8 cellular contexts compared by ENCODE assay signal in the genomic region with DNA sequence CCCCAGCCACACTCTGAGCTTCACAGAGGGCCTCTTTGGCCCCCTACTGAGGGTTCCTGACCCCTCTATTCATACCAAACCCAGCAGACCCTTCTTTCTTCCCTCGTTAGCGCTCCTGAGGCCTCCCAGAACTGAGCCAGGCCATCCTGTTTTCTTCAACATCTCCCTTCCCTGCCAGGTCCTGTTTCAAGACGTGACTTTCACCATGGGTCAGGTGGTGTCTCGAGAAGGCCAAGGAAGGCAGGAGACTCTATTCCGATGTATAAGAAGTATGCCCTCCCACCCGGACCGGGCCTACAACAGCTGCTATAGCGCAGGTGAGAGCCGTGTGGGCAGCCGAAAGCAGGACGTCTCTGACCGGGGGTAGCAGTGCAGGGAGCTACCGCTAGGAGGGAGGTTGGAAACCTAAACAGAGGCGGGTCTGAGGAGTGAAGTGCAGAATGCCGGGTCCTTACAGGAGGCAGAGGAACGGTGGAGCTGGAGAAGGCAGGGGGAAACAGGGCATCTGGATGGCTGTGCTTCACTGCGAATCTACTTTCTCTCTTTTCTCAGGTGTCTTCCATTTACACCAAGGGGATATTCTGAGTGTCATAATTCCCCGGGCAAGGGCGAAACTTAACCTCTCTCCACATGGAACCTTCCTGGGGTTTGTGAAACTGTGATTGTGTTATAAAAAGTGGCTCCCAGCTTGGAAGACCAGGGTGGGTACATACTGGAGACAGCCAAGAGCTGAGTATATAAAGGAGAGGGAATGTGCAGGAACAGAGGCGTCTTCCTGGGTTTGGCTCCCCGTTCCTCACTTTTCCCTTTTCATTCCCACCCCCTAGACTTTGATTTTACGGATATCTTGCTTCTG. TPM values are rescaled to one million over a fixed set of nuclear protein-coding genes. Genes with fewer than 3 reads are reported as not detected.
DNase-seq lines count a peak whose midpoint lies in the region; ATAC-seq and TF ChIP-seq lines count a peak whose summit lies in the region.

No MANE protein-coding gene starts in this region.

- peak overlapping the region; percentile 91 for H3K4me3 Mint-ChIP-seq in activated T-helper 17 cell treated with anti-CD3 and anti-CD28 coated beads, Interleukin-2, amount 50 U/mL, for 72 hours
- peak overlapping the region; percentile 88 for H3K4me3 Mint-ChIP-seq in osteocyte (ENCODE audit: unreplicated experiment)

- TF ChIP-seq CTCF in GM12865 (IDR thresholded peaks at IDR 0.05; ENCODE audit: insufficient read depth, low read depth, low read length, missing control alignments) (peak; percentile 67), gastroesophageal sphincter (IDR thresholded peaks at IDR 0.05) (peak in 3 of 4 experiments; percentile 66 to 85 (median 71)), osteocyte (IDR thresholded peaks at IDR 0.05) (peak; percentile 54)

- H3K4me3 ChIP-seq in GM12865 (ENCODE audit: low read depth, low read length), result peak overlapping the region; percentile 72
- peak overlapping the region in 1 of 2 donors; percentile 84 for H3K4me3 ChIP-seq in gastroesophageal sphincter

- H3K27ac ChIP-seq in gastroesophageal sphincter, result peak overlapping the region; percentile 67 to 96 (median 93)

- in situ Hi-C loops in G401 (cut with HindIII; ENCODE audit: low sequenced_read_pairs), result no loop called here

- no peak for TF ChIP-seq POLR2A in gastroesophageal sphincter (IDR thresholded peaks at IDR 0.05)

- H3K36me3 ChIP-seq in gastroesophageal sphincter, result peaks cover 0 to 32% of the 10 kb centered on the region in 2 donors

- peak overlapping the region; percentile 86 for H3K27ac Mint-ChIP-seq in activated T-helper 17 cell treated with anti-CD3 and anti-CD28 coated beads, Interleukin-2, amount 50 U/mL, for 72 hours
- H3K27ac Mint-ChIP-seq in osteocyte (ENCODE audit: unreplicated experiment), result peak overlapping the region; percentile 89

- H3K27me3 ChIP-seq in gastroesophageal sphincter, result no peaks in the 10 kb centered on the region

- H3K4me1 Mint-ChIP-seq in activated T-helper 17 cell treated with anti-CD3 and anti-CD28 coated beads, Interleukin-2, amount 50 U/mL, for 72 hours, result peaks cover 24% of the 10 kb centered on the region
- peaks cover 41% of the 10 kb centered on the region for H3K4me1 Mint-ChIP-seq in osteocyte (ENCODE audit: unreplicated experiment)

- DNase-seq in GM12865 (ENCODE audit: low read depth) (peak; percentile 70), NCI-H510A treated with DMSO at 0.1 percent for 48 hours (lab: John Stamatoyannopoulos, UW) (peak; percentile 84), osteocyte (ENCODE audit: extremely low spot score, unreplicated experiment) (no peak), G401 (ENCODE audit: low spot score) (no peak)

- no peaks in the 10 kb centered on the region for H3K27me3 Mint-ChIP-seq in activated T-helper 17 cell treated with anti-CD3 and anti-CD28 coated beads, Interleukin-2, amount 50 U/mL, for 72 hours
- H3K27me3 Mint-ChIP-seq in osteocyte (ENCODE audit: unreplicated experiment), result no peaks in the 10 kb centered on the region

- H3K4me1 ChIP-seq in gastroesophageal sphincter, result peaks cover 2 to 78% (median 50%) of the 10 kb centered on the region in 3 donors

- 9 to 34% methylated on average over 6 to 13 of the region's 22 CpGs for WGBS in gastroesophageal sphincter (ENCODE audit: low coverage in 1 of 2), 2 donors

- H3K9me3 ChIP-seq in gastroesophageal sphincter, result no peaks in the 10 kb centered on the region

- no peaks in the 10 kb centered on the region for H3K9me3 Mint-ChIP-seq in activated T-helper 17 cell treated with anti-CD3 and anti-CD28 coated beads, Interleukin-2, amount 50 U/mL, for 72 hours
- no peaks in the 10 kb centered on the region for H3K9me3 Mint-ChIP-seq in osteocyte (ENCODE audit: unreplicated experiment)

- ATAC-seq in activated T-helper 17 cell treated with anti-CD3 and anti-CD28 coated beads, Interleukin-2, amount 50 U/mL, for 72 hours (replicated peaks), result peak; percentile 45
- ATAC-seq in gastroesophageal sphincter, result no peak
- no peak for ATAC-seq in HG02870 (IDR thresholded peaks at IDR 0.05; ENCODE audit: unreplicated experiment)
- ATAC-seq in GM19328 (IDR thresholded peaks at IDR 0.05; ENCODE audit: unreplicated experiment), result no peak

- no peak for TF ChIP-seq EP300 in gastroesophageal sphincter (IDR thresholded peaks at IDR 0.05)

- peaks cover 43% of the 10 kb centered on the region for H3K36me3 Mint-ChIP-seq in activated T-helper 17 cell treated with anti-CD3 and anti-CD28 coated beads, Interleukin-2, amount 50 U/mL, for 72 hours (ENCODE audit: low read depth)
- H3K36me3 Mint-ChIP-seq in osteocyte (ENCODE audit: unreplicated experiment), result no peaks in the 10 kb centered on the region

RNA-seq across cellular contexts. Expression of a gene that starts 1.3 kb away (rescaled TPM):
- 10 to 100 TPM; 28.9 to 59.3 TPM for total RNA-seq in activated T-helper 17 cell treated with anti-CD3 and anti-CD28 coated beads, Interleukin-2, amount 50 U/mL, for 72 hours
- total RNA-seq in gastroesophageal sphincter (10 to 100 TPM; 68.3 to 94.7 (median 79.6) TPM), osteocyte (52.5 and 53.7 TPM in 2 replicates)
- 157 and 182 TPM in 2 replicates for total RNA-seq in G401 (2014; rRNA removed; shearing (Covaris generic))

RNA-seq across cellular contexts. Expression of a gene that starts 1.9 kb away (rescaled TPM):
- 1 to 10 TPM; 1.5 to 1.9 TPM for total RNA-seq in activated T-helper 17 cell treated with anti-CD3 and anti-CD28 coated beads, Interleukin-2, amount 50 U/mL, for 72 hours
- total RNA-seq in gastroesophageal sphincter (10 to 100 TPM; 14.5 to 47.1 (median 27.2) TPM), osteocyte (1.3 and 1.5 TPM in 2 replicates)
- 1.5 TPM in 1 of 2 replicates, not detected in the other for total RNA-seq in G401 (2014; rRNA removed; shearing (Covaris generic))

RNA-seq across cellular contexts. Expression of a gene that starts 11.5 kb away (rescaled TPM):
- 10 to 100 TPM; 27.4 to 44.2 TPM for total RNA-seq in activated T-helper 17 cell treated with anti-CD3 and anti-CD28 coated beads, Interleukin-2, amount 50 U/mL, for 72 hours
- total RNA-seq in gastroesophageal sphincter, result 100 to 1,000 TPM in 1 of 4 donors, 10 to 100 TPM in 3; 61.1 to 108 (median 84.7) TPM
- total RNA-seq in osteocyte, result 14.6 and 15.0 TPM in 2 replicates
- not detected in 2 replicates for total RNA-seq in G401 (2014; rRNA removed; shearing (Covaris generic))

RNA-seq across cellular contexts. Expression of a gene that starts 19.0 kb away (rescaled TPM):
- total RNA-seq in activated T-helper 17 cell treated with anti-CD3 and anti-CD28 coated beads, Interleukin-2, amount 50 U/mL, for 72 hours, result 10 to 100 TPM; 17.5 to 51.8 TPM
- total RNA-seq in gastroesophageal sphincter (10 to 100 TPM in 3 of 4 donors, 1 to 10 TPM in 1; 7.9 to 83.1 (median 46.1) TPM), osteocyte (1.1 TPM in 2 replicates)
- 119 and 129 TPM in 2 replicates for total RNA-seq in G401 (2014; rRNA removed; shearing (Covaris generic))

RNA-seq across cellular contexts. Expression of a gene that starts 23.3 kb away (rescaled TPM):
- total RNA-seq in activated T-helper 17 cell treated with anti-CD3 and anti-CD28 coated beads, Interleukin-2, amount 50 U/mL, for 72 hours, result 10 to 100 TPM; 58.3 to 96.4 TPM
- total RNA-seq in gastroesophageal sphincter (10 to 100 TPM; 38.1 to 66.5 (median 51.2) TPM), osteocyte (34.2 and 42.2 TPM in 2 replicates)
- 151 and 157 TPM in 2 replicates for total RNA-seq in G401 (2014; rRNA removed; shearing (Covaris generic))

Comparison
In these comparisons a context has a peak if more than half of its experiments do, and no peak if none do; other contexts are left out.
1. DNase-seq: peak in GM12865 (single experiment) and NCI-H510A treated with DMSO at 0.1 percent for 48 hours (single experiment); none in osteocyte (single experiment) and G401 (single experiment).
2. RNA of a gene that starts 11.5 kb away (total RNA-seq): 61.1 to 108 TPM in gastroesophageal sphincter, 27.4 to 44.2 TPM in activated T-helper 17 cell treated with anti-CD3 and anti-CD28 coated beads, Interleukin-2, amount 50 U/mL, for 72 hours and 14.6 to 15.0 TPM in osteocyte; not detected in G401; every median in the first group is over 10 times any median in the second.
3. Peak in every context shown above with its lines, with median percentiles within 50 percentile points of each other: CTCF ChIP-seq.